Comparison of ENCODE assay signal across 15 cellular contexts in the genomic region with DNA sequence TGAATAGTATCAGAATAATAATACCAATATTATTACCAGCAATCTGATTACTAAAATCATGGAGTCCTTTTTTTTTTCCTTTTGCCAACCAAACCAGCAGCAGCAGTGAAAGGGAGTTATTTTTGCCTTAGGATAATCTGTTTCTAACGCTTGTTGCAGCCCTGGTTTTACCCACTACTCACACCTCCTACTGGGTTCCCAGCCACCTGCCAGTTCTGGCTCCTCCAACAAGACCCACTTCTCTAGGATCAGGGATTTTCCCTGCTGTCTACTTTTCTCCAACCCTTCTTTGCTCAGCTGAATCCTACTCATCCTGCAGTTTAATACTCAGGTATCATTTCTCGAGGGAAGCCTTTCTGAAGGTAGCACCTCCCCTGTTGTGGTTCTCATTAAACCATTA.
A peak's percentile ranks its signal among the peaks of the same experiment; 100 is the strongest.
DNase-seq lines count a peak whose midpoint lies in the region; ATAC-seq, FAIRE-seq and TF ChIP-seq lines count a peak whose summit lies in the region.
"Had no signal": no experiment of that assay in that cellular context is flagged by ENCODE, and none has a peak within 500 bp of the region (broad histone marks: within the 10 kb centered on the region; RNA-seq: fewer than 3 reads in every experiment).

No MANE protein-coding gene starts in this region.

- H3K4ac ChIP-seq in IMR-90 (ENCODE audit: low read depth, low read length) = no peak overlapping the region; the same call in 1 of the 2 replicates

- H3K27ac ChIP-seq in A549 (peak overlapping the region; percentile 78 to 90), IMR-90 (ENCODE audit: insufficient read depth, low read length) (no peak overlapping the region), mammary epithelial cell (ENCODE audit: insufficient read depth, low read depth, low read length) (peak overlapping the region; percentile 99), keratinocyte (ENCODE audit: control insufficient read depth, insufficient read depth, low read length) (peak overlapping the region; percentile 95)
- H3K27ac ChIP-seq: C4-2B had no signal

- H3K4me3 Mint-ChIP-seq in activated naive CD8-positive, alpha-beta T cell treated with anti-CD3 and anti-CD28 coated beads, Interleukin-2, amount 50 U/mL, for 24 hours = no peak overlapping the region
- H3K4me3 Mint-ChIP-seq in activated T-helper 17 cell treated with anti-CD3 and anti-CD28 coated beads, Interleukin-2, amount 50 U/mL, for 72 hours = no peak overlapping the region
- H3K4me3 Mint-ChIP-seq: CD4-positive, alpha-beta memory T cell had no signal

- no peaks in the 10 kb centered on the region for H3K27me3 Mint-ChIP-seq in activated naive CD8-positive, alpha-beta T cell treated with anti-CD3 and anti-CD28 coated beads, Interleukin-2, amount 50 U/mL, for 24 hours
- H3K27me3 Mint-ChIP-seq in activated T-helper 17 cell treated with anti-CD3 and anti-CD28 coated beads, Interleukin-2, amount 50 U/mL, for 72 hours = no peaks in the 10 kb centered on the region

- H3K36me3 Mint-ChIP-seq in activated naive CD8-positive, alpha-beta T cell treated with anti-CD3 and anti-CD28 coated beads, Interleukin-2, amount 50 U/mL, for 24 hours (ENCODE audit: low read depth) = no peaks in the 10 kb centered on the region
- no peaks in the 10 kb centered on the region for H3K36me3 Mint-ChIP-seq in activated T-helper 17 cell treated with anti-CD3 and anti-CD28 coated beads, Interleukin-2, amount 50 U/mL, for 72 hours (ENCODE audit: low read depth)

- no peaks in the 10 kb centered on the region for H3K79me1 ChIP-seq in IMR-90 (ENCODE audit: low read depth in 1 of 2, low read length in 2 of 2)

- peak overlapping the region; percentile 53; the same call in 1 of the 2 replicates for H2BK120ac ChIP-seq in IMR-90 (ENCODE audit: low read depth, low read length)

- POLR2A ChIA-PET in A549 (lab: Yijun Ruan, JAX) (no interaction called here), IMR-90 (lab: Charles Lee; ENCODE audit: unreplicated experiment) (no interaction called here)

- BruUV-seq in IMR-90 (replicated peaks; lab: Mats Ljungman, UMichigan) (no TSS peak), mammary epithelial cell (replicated peaks; lab: Mats Ljungman, UMichigan) (no TSS peak)

- no peak overlapping the region; the same call in 1 of the 2 replicates for H3K18ac ChIP-seq in IMR-90 (ENCODE audit: low read depth, low read length)

- ATAC-seq in A549 (no peak), IMR-90 (ENCODE audit: low read depth) (no peak), GM18873 (IDR thresholded peaks at IDR 0.05; ENCODE audit: low FRiP score, unreplicated experiment) (no peak)
- ATAC-seq in activated naive CD8-positive, alpha-beta T cell treated with anti-CD3 and anti-CD28 coated beads, Interleukin-2, amount 50 U/mL, for 24 hours = no peak
- ATAC-seq in activated T-helper 17 cell treated with anti-CD3 and anti-CD28 coated beads, Interleukin-2, amount 50 U/mL, for 72 hours (replicated peaks) = no peak
- ATAC-seq: GM12878 had no signal

- H3K36me3 ChIP-seq in IMR-90 (ENCODE audit: control insufficient read depth, insufficient read depth, low read length) (no peaks in the 10 kb centered on the region), mammary epithelial cell (ENCODE audit: insufficient read depth, low read length) (no peaks in the 10 kb centered on the region), keratinocyte (ENCODE audit: control insufficient read depth in 2 of 2, extremely low read depth in 1 of 2, insufficient read depth in 2 of 2, low read length in 2 of 2) (no peaks in the 10 kb centered on the region)
- H3K36me3 ChIP-seq: BE2C, HAP-1 had no signal

- no peak overlapping the region for H3K27ac Mint-ChIP-seq in activated naive CD8-positive, alpha-beta T cell treated with anti-CD3 and anti-CD28 coated beads, Interleukin-2, amount 50 U/mL, for 24 hours
- no peak overlapping the region for H3K27ac Mint-ChIP-seq in activated T-helper 17 cell treated with anti-CD3 and anti-CD28 coated beads, Interleukin-2, amount 50 U/mL, for 72 hours
- H3K27ac Mint-ChIP-seq: CD4-positive, alpha-beta memory T cell had no signal

- intact Hi-C loops in IMR-90 (cut with micrococcal nuclease) = no loop called here
- intact Hi-C loops in mammary epithelial cell (cut with micrococcal nuclease) = no loop called here

- 0 out of 2 replicates have a peak overlapping the region, but pooled peaks have one; percentile 50 for H4K91ac ChIP-seq in IMR-90 (ENCODE audit: insufficient read depth, low read depth, low read length)

- FAIRE-seq in A549 (lab: Jason Lieb, UNC) (no peak), keratinocyte (lab: Jason Lieb, UNC) (no peak)
- FAIRE-seq: GM12878, H1 had no signal

- H3K4me2 ChIP-seq in A549 (no peak overlapping the region), IMR-90 (ENCODE audit: low read depth, low read length) (no peak overlapping the region), mammary epithelial cell (ENCODE audit: insufficient read depth, low read depth, low read length) (no peak overlapping the region), keratinocyte (ENCODE audit: control insufficient read depth, extremely low read depth, insufficient read depth, low read depth, low read length) (no peak overlapping the region)

- H4K8ac ChIP-seq in IMR-90 (ENCODE audit: low read depth in 2 of 2, low read length in 2 of 2) = peak overlapping the region in 1 of 2 experiments; percentile 13; a peak in 1 of 4 replicates

- H3K4me3 ChIP-seq in A549 (no peak overlapping the region), IMR-90 (ENCODE audit: insufficient read depth, low read depth, low read length) (no peak overlapping the region), mammary epithelial cell (replicated peaks in 1 of 3; ENCODE audit: insufficient read depth in 1 of 3, low read depth in 2 of 3, low read length in 3 of 3) (no peak overlapping the region), keratinocyte (ENCODE audit: control insufficient read depth in 2 of 3, extremely low read depth in 1 of 3, insufficient read depth in 2 of 3, low read depth in 1 of 3, low read length in 3 of 3) (no peak overlapping the region)
- H3K4me3 ChIP-seq: GM12878, HAP-1 had no signal

- peak overlapping the region; percentile 81; the same call in 1 of the 3 replicates for H2BK15ac ChIP-seq in IMR-90 (ENCODE audit: low read depth, low read length)

- CTCF ChIA-PET in A549 (lab: Yijun Ruan, JAX) (interaction anchor here (1.3 to 1.8 kb wide), 2 partner anchors 36 to 97 kb away, joined by 3 to 6 read pairs; a partner anchor contains a TSS), IMR-90 (lab: Yijun Ruan, JAX) (interaction anchor here (1.3 kb wide), 1 partner anchor 43 kb away, joined by 3 read pairs; no protein-coding TSS in a partner anchor), mammary epithelial cell (lab: Charles Lee; ENCODE audit: low non-redundant PET) (no interaction called here)

- H2BK5ac ChIP-seq in IMR-90 (ENCODE audit: low read depth, low read length, poor library complexity, severe bottlenecking) = peak overlapping the region; percentile 11

- no peaks in the 10 kb centered on the region for H3K4me1 Mint-ChIP-seq in activated naive CD8-positive, alpha-beta T cell treated with anti-CD3 and anti-CD28 coated beads, Interleukin-2, amount 50 U/mL, for 24 hours
- H3K4me1 Mint-ChIP-seq in activated T-helper 17 cell treated with anti-CD3 and anti-CD28 coated beads, Interleukin-2, amount 50 U/mL, for 72 hours = no peaks in the 10 kb centered on the region
- H3K4me1 Mint-ChIP-seq: CD4-positive, alpha-beta memory T cell had no signal

- H2AK5ac ChIP-seq in IMR-90 (ENCODE audit: low read depth, low read length) = peak overlapping the region; percentile 38; the same call in 1 of the 2 replicates

- H3K4me1 ChIP-seq in A549 (peaks cover 53% of the 10 kb centered on the region), IMR-90 (ENCODE audit: control insufficient read depth, insufficient read depth, low read length) (peaks cover 16% of the 10 kb centered on the region), mammary epithelial cell (ENCODE audit: insufficient read depth, low read length) (peaks cover 70% of the 10 kb centered on the region), keratinocyte (ENCODE audit: control insufficient read depth, extremely low read depth, insufficient read depth, low read length) (peaks cover 72% of the 10 kb centered on the region)
- H3K4me1 ChIP-seq: BE2C, HAP-1 had no signal

- H3K56ac ChIP-seq in IMR-90 (ENCODE audit: extremely low read depth, insufficient read depth, low read length) = no peak overlapping the region

- TF ChIP-seq CTCF in A549 (IDR thresholded peaks at IDR 0.05) = no peak
- TF ChIP-seq CTCF in IMR-90 (conservative IDR thresholded peaks at IDR 0.05; ENCODE audit: low read depth, low read length) = no peak
- TF ChIP-seq CTCF in mammary epithelial cell (conservative IDR thresholded peaks at IDR 0.05 in 1 of 2, IDR thresholded peaks at IDR 0.05 in 1 of 2; ENCODE audit: extremely low read depth in 1 of 2, insufficient read depth in 1 of 2, low read depth in 1 of 2, low read length in 2 of 2) = no peak
- no peak for TF ChIP-seq CTCF in keratinocyte (optimal IDR thresholded peaks at IDR 0.05 in 1 of 3, IDR thresholded peaks at IDR 0.05 in 1 of 3, conservative IDR thresholded peaks at IDR 0.05 in 1 of 3; ENCODE audit: extremely low read depth in 1 of 3, insufficient read depth in 2 of 3, low read length in 3 of 3)

- H4K5ac ChIP-seq in IMR-90 (ENCODE audit: low read depth, low read length) = no peak overlapping the region

- peaks cover 21% of the 10 kb centered on the region for H3K79me2 ChIP-seq in mammary epithelial cell (ENCODE audit: insufficient read depth, low read length)
- peaks cover 3% of the 10 kb centered on the region for H3K79me2 ChIP-seq in keratinocyte (ENCODE audit: control insufficient read depth, insufficient read depth, low read length)

- 85% methylated on average over 2 of the region's 2 CpGs for WGBS in A549 (ENCODE audit: missing lambda C conversion rate)
- whole genome bisulfite sequencing in IMR-90 (ENCODE audit: extremely low coverage in 2 of 2, insufficient read length in 1 of 2), 2 experiments = no CpG with 5 or more reads among the region's 2 CpGs
- WGBS in mammary epithelial cell (ENCODE audit: low coverage, missing lambda C conversion rate) = 100% methylated on average over 2 of the region's 2 CpGs

- H3K27me3 ChIP-seq in IMR-90 (ENCODE audit: control insufficient read depth, insufficient read depth, low read length) = peaks cover 3% of the 10 kb centered on the region; the same call in 1 of the 2 replicates
- no peaks in the 10 kb centered on the region for H3K27me3 ChIP-seq in mammary epithelial cell (ENCODE audit: insufficient read depth, low read length)
- H3K27me3 ChIP-seq in keratinocyte (ENCODE audit: control insufficient read depth, extremely low read depth, insufficient read depth, low read length) = no peaks in the 10 kb centered on the region
- H3K27me3 ChIP-seq: BE2C had no signal

- H3K23ac ChIP-seq in IMR-90 (ENCODE audit: low read depth, low read length) = no peak overlapping the region

- in situ Hi-C loops in IMR-90 (cut with MboI; ENCODE audit: low sequenced_read_pairs) = no loop called here
- in situ Hi-C loops in mammary epithelial cell (cut with MboI; ENCODE audit: low sequenced_read_pairs in 2 of 2) = no loop called here

- DNase-seq in A549 (ENCODE audit: low read depth in 1 of 2, low spot score in 1 of 2) (no peak), IMR-90 (no peak), mammary epithelial cell (no peak), keratinocyte (ENCODE audit: low read depth, low spot score) (no peak)
- no peak for DNase-seq in activated naive CD8-positive, alpha-beta T cell treated with anti-CD3 and anti-CD28 coated beads, Interleukin-2, amount 50 U/mL, for 24 hours
- DNase-seq: BE2C; CD4-positive, alpha-beta memory T cell; DMS79; HFFc6 had no signal

- dilution Hi-C loops in IMR-90 (cut with HindIII; ENCODE audit: low sequenced_read_pairs, unreplicated experiment) = no loop called here
- dilution Hi-C loops in mammary epithelial cell (cut with HindIII; ENCODE audit: low sequenced_read_pairs) = loop anchor here (5.0 kb wide), 1 partner anchor 34 kb away; no protein-coding TSS in a partner anchor
- dilution Hi-C loops in keratinocyte (cut with MboI; ENCODE audit: extremely low pct_ligation_motif_present, low sequenced_read_pairs) = no loop called here

- TF ChIP-seq RAD21 in A549 (conservative IDR thresholded peaks at IDR 0.05 in 1 of 2, IDR thresholded peaks at IDR 0.05 in 1 of 2) (no peak), IMR-90 (IDR thresholded peaks at IDR 0.05; ENCODE audit: low read length) (no peak)

- no peak for TF ChIP-seq POLR2A in A549 (IDR thresholded peaks at IDR 0.05; ENCODE audit: low read length)
- no peak for TF ChIP-seq POLR2A in IMR-90 (IDR thresholded peaks at IDR 0.05; ENCODE audit: low read depth, low read length)

- H2AK9ac ChIP-seq in IMR-90 (replicated peaks; ENCODE audit: low read depth, low read length, poor library complexity) = no peak overlapping the region

- no peak overlapping the region for H3K14ac ChIP-seq in IMR-90 (replicated peaks; ENCODE audit: low read depth, low read length)

- H2AFZ ChIP-seq in IMR-90 (replicated peaks; ENCODE audit: low read length, poor library complexity) = no peak overlapping the region
- H2AFZ ChIP-seq in mammary epithelial cell (ENCODE audit: low read depth, low read length) = no peak overlapping the region
- no peak overlapping the region for H2AFZ ChIP-seq in keratinocyte (ENCODE audit: control insufficient read depth, low read length)

- H3K9ac ChIP-seq in IMR-90 (ENCODE audit: low read depth, low read length) (no peak overlapping the region), mammary epithelial cell (ENCODE audit: insufficient read depth, low read length) (peak overlapping the region; percentile 73), keratinocyte (ENCODE audit: control insufficient read depth, extremely low read depth, insufficient read depth, low read length) (no peak overlapping the region)

- no peak for TF ChIP-seq EP300 in A549 (IDR thresholded peaks at IDR 0.05)

- H2BK20ac ChIP-seq in IMR-90 (ENCODE audit: low read depth, low read length) = peak overlapping the region; percentile 57; the same call in 1 of the 2 replicates

- H3K9me3 ChIP-seq in A549 (no peaks in the 10 kb centered on the region), IMR-90 (ENCODE audit: control insufficient read depth, insufficient read depth, low read length) (no peaks in the 10 kb centered on the region), mammary epithelial cell (replicated peaks; ENCODE audit: insufficient read depth, low read length) (no peaks in the 10 kb centered on the region), keratinocyte (ENCODE audit: control insufficient read depth, low read depth, low read length) (no peaks in the 10 kb centered on the region)
- H3K9me3 ChIP-seq: BE2C, HAP-1 had no signal

- no peaks in the 10 kb centered on the region for H3K9me3 Mint-ChIP-seq in activated naive CD8-positive, alpha-beta T cell treated with anti-CD3 and anti-CD28 coated beads, Interleukin-2, amount 50 U/mL, for 24 hours
- H3K9me3 Mint-ChIP-seq in activated T-helper 17 cell treated with anti-CD3 and anti-CD28 coated beads, Interleukin-2, amount 50 U/mL, for 72 hours = no peaks in the 10 kb centered on the region
- H3K9me3 Mint-ChIP-seq: CD4-positive, alpha-beta memory T cell; HFFc6 had no signal

- H3K9me1 ChIP-seq in IMR-90 (ENCODE audit: insufficient read depth, low read length) (0 out of 2 replicates have a peak, but pooled peaks cover 5% of the 10 kb centered on the region), keratinocyte (ENCODE audit: control insufficient read depth, extremely low read depth, insufficient read depth, low read length) (no peaks in the 10 kb centered on the region)

- H4K20me1 ChIP-seq in IMR-90 (ENCODE audit: insufficient read depth, low read length) = no peaks in the 10 kb centered on the region
- no peaks in the 10 kb centered on the region for H4K20me1 ChIP-seq in mammary epithelial cell (ENCODE audit: insufficient read depth, low read length)
- no peaks in the 10 kb centered on the region for H4K20me1 ChIP-seq in keratinocyte (ENCODE audit: control insufficient read depth, extremely low read depth, insufficient read depth, low read length)
